In genomic region chr3:51719413-51720025, GRCh38 we compare ENCODE assay signal across 12 cellular contexts. TPM values are rescaled to one million over a fixed set of nuclear protein-coding genes. Genes with fewer than 3 reads are reported as not detected.
DNase-seq lines count a peak whose midpoint lies in the region; ATAC-seq, FAIRE-seq and TF ChIP-seq lines count a peak whose summit lies in the region.
"Had no signal": no experiment of that assay in that cellular context is flagged by ENCODE, and none has a peak within 500 bp of the region (broad histone marks: within the 10 kb centered on the region; RNA-seq: fewer than 3 reads in every experiment).

No MANE protein-coding gene starts in this region.

- no TSS peak for BruUV-seq in Panc1 (replicated peaks; lab: Mats Ljungman, UMichigan)

- CTCF ChIA-PET in Panc1 (lab: Charles Lee), result interaction anchor here (0.7 to 1.6 kb wide), 4 partner anchors 10 to 80 kb away, joined by 3 read pairs; no protein-coding TSS in a partner anchor

- H3K27ac ChIP-seq in C4-2B, result no peak overlapping the region
- H3K27ac ChIP-seq in Panc1 (ENCODE audit: low read length), result no peak overlapping the region
- no peak overlapping the region for H3K27ac ChIP-seq in trophoblast cell (ENCODE audit: low read depth, low read length)
- H3K27ac ChIP-seq: foreskin keratinocyte had no signal

- H3K9me3 ChIP-seq in Panc1 (ENCODE audit: control insufficient read depth, insufficient read depth, low read depth, low read length) (no peaks in the 10 kb centered on the region), trophoblast cell (ENCODE audit: insufficient read depth, low read depth, low read length) (peaks cover 2% of the 10 kb centered on the region)

- no peak overlapping the region for H4K12ac ChIP-seq in trophoblast cell (ENCODE audit: low read depth, low read length)

- H3K18ac ChIP-seq in trophoblast cell (ENCODE audit: low read length), result no peak overlapping the region

- H2BK5ac ChIP-seq in trophoblast cell (ENCODE audit: low read depth, low read length, poor library complexity), result no peak overlapping the region

- H3K4me3 ChIP-seq in Panc1 (ENCODE audit: low read depth in 2 of 2, low read length in 2 of 2), result no peak overlapping the region
- H3K4me3 ChIP-seq in trophoblast cell (ENCODE audit: low read depth, low read length), result no peak overlapping the region

- no peak overlapping the region for H3K4ac ChIP-seq in trophoblast cell (ENCODE audit: low read depth, low read length)

- POLR2A ChIA-PET in Panc1 (lab: Charles Lee), result interaction anchor here (0.5 kb wide), 1 partner anchor 220 kb away, joined by 4 read pairs; no protein-coding TSS in a partner anchor

- H2AFZ ChIP-seq in trophoblast cell (ENCODE audit: insufficient read depth, low read length, poor library complexity), result no peak overlapping the region

- TF ChIP-seq CTCF in C4-2B (conservative IDR thresholded peaks at IDR 0.05), result peak; percentile 21
- TF ChIP-seq CTCF in Panc1 (IDR thresholded peaks at IDR 0.05), result peak; percentile 62

- DNase-seq in GM12891 (ENCODE audit: insufficient read length, low spot score) (peak; percentile 2), Panc1 (ENCODE audit: low read depth, low spot score) (no peak), iPS-NIHi7 (ENCODE audit: extremely low spot score) (peak; percentile 16), NCI-H446 (lab: John Stamatoyannopoulos, UW) (no peak), trophoblast cell (no peak)

- H3K23ac ChIP-seq in trophoblast cell (ENCODE audit: low read length), result no peak overlapping the region

- H3K4me1 ChIP-seq in Panc1 (ENCODE audit: control insufficient read depth, insufficient read depth, low read length) (no peaks in the 10 kb centered on the region), trophoblast cell (ENCODE audit: control insufficient read depth in 1 of 2, insufficient read depth in 2 of 2, low read length in 2 of 2) (no peaks in the 10 kb centered on the region)
- H3K4me1 ChIP-seq: foreskin keratinocyte had no signal

- no peak overlapping the region for H4K91ac ChIP-seq in trophoblast cell (ENCODE audit: low read depth, low read length)

- H3K79me1 ChIP-seq in trophoblast cell (ENCODE audit: low read length), result no peaks in the 10 kb centered on the region

- in situ Hi-C loops in Panc1 (cut with HindIII; ENCODE audit: low pct_unique_long_range_greater_than_20kb, low sequenced_read_pairs), result no loop called here

- WGBS in trophoblast cell (ENCODE audit: extremely low coverage, insufficient coverage, insufficient read length), result no CpG with 5 or more reads among the region's 5 CpGs

- H3K27me3 ChIP-seq in Panc1 (ENCODE audit: control insufficient read depth, insufficient read depth, low read length), result no peaks in the 10 kb centered on the region
- H3K27me3 ChIP-seq in trophoblast cell (ENCODE audit: insufficient read depth, low read length), result no peaks in the 10 kb centered on the region
- H3K27me3 ChIP-seq: foreskin keratinocyte had no signal

- intact Hi-C loops in Panc1 (cut with micrococcal nuclease; ENCODE audit: unreplicated experiment), result loop anchor here (5.0 kb wide), 1 partner anchor 83 kb away; no protein-coding TSS in a partner anchor

- H3K36me3 ChIP-seq in Panc1 (ENCODE audit: control insufficient read depth, insufficient read depth, low read length), result no peaks in the 10 kb centered on the region
- H3K36me3 ChIP-seq in trophoblast cell (ENCODE audit: control insufficient read depth in 1 of 2, insufficient read depth in 2 of 2, low read length in 2 of 2), result no peaks in the 10 kb centered on the region

- no peak overlapping the region for H3K4me2 ChIP-seq in trophoblast cell (ENCODE audit: low read length)

- ATAC-seq in Panc1, result no peak
- ATAC-seq in GM19463 (IDR thresholded peaks at IDR 0.05; ENCODE audit: unreplicated experiment), result no peak
- no peak for ATAC-seq in GM18867 (IDR thresholded peaks at IDR 0.05; ENCODE audit: unreplicated experiment)

- FAIRE-seq in GM12891 (lab: Jason Lieb, UNC), result no peak

- TF ChIP-seq POLR2A in GM12891 (IDR thresholded peaks at IDR 0.05; ENCODE audit: low read depth, low read length), result no peak

- H3K79me2 ChIP-seq in trophoblast cell (ENCODE audit: control insufficient read depth, insufficient read depth, low read length, poor library complexity), result no peaks in the 10 kb centered on the region

- H2BK12ac ChIP-seq in trophoblast cell (ENCODE audit: low read length), result no peak overlapping the region

- no peak overlapping the region for H4K8ac ChIP-seq in trophoblast cell (ENCODE audit: low read depth, low read length)

- H2BK120ac ChIP-seq in trophoblast cell (ENCODE audit: insufficient read depth, low read length, poor library complexity), result no peak overlapping the region

- H3K14ac ChIP-seq in trophoblast cell (ENCODE audit: low read length), result no peak overlapping the region

- H2AK5ac ChIP-seq in trophoblast cell (ENCODE audit: low read length), result no peak overlapping the region

- H3K9ac ChIP-seq in trophoblast cell (ENCODE audit: low read length), result no peak overlapping the region

TF ChIP-seq in GM12891, 5 proteins besides CTCF, POLR2A, EP300 and RAD21:
- TF ChIP-seq TAF1 (IDR thresholded peaks at IDR 0.05; ENCODE audit: low read depth, low read length), result no peak
- no peak for TF ChIP-seq POU2F2 (IDR thresholded peaks at IDR 0.05; ENCODE audit: low read depth, low read length)
- TF ChIP-seq PAX5 (IDR thresholded peaks at IDR 0.05; ENCODE audit: insufficient read depth, low read length, severe bottlenecking), result no peak
- no peak for TF ChIP-seq POLR2AphosphoS5 (IDR thresholded peaks at IDR 0.05; ENCODE audit: low read depth, low read length)
- no peak for TF ChIP-seq SPI1 (IDR thresholded peaks at IDR 0.05; ENCODE audit: low read depth, low read length)

RNA-seq across cellular contexts. Expression of gene GRM2, which starts 12.7 kb away (rescaled TPM):
- polyA plus RNA-seq in GM12891 (2012; ENCODE audit: low read depth, missing spikeins), result 0.06 TPM
- 0.21 TPM for total RNA-seq in Panc1 (2021; ENCODE audit: unreplicated experiment)
- polyA plus RNA-seq in Panc1 (2012; ENCODE audit: insufficient read length), result 0.10 TPM
- 0.11 and 0.16 TPM in 2 replicates for polyA plus RNA-seq in trophoblast cell (2013)
- total RNA-seq: foreskin keratinocyte, LHCN-M2 had no signal

RNA-seq across cellular contexts. Expression of gene TEX264, which starts 48.5 kb away (rescaled TPM):
- polyA plus RNA-seq in GM12891 (2012; ENCODE audit: low read depth, missing spikeins), result 30.0 TPM
- 45.8 TPM for total RNA-seq in Panc1 (2021; ENCODE audit: unreplicated experiment)
- polyA plus RNA-seq in Panc1 (2012; ENCODE audit: insufficient read length), result 60.7 TPM
- 19.2 and 21.4 TPM in 2 replicates for polyA plus RNA-seq in trophoblast cell (2013)

RNA-seq across cellular contexts. Expression of gene IQCF6, which starts 59.5 kb away (rescaled TPM):
- not detected for polyA plus RNA-seq in GM12891 (2012; ENCODE audit: low read depth, missing spikeins)
- total RNA-seq in Panc1 (2021; ENCODE audit: unreplicated experiment), result not detected
- not detected for polyA plus RNA-seq in Panc1 (2012; ENCODE audit: insufficient read length)
- not detected in 2 replicates for polyA plus RNA-seq in trophoblast cell (2013)
- total RNA-seq: foreskin keratinocyte, LHCN-M2, mucosa of gallbladder had no signal
- polyA plus RNA-seq: foreskin keratinocyte, keratinocyte had no signal

Comparison
In these comparisons a context has a peak if more than half of its experiments do, and no peak if none do; other contexts are left out.
1. DNase-seq: peak in GM12891 (single experiment) and iPS-NIHi7 (single experiment); none in Panc1 (single experiment), NCI-H446 (0 of 2) and trophoblast cell (0 of 2).